Comparison of ENCODE assay signal across 2 cellular contexts in genomic region chr1:18940303-18941020, GRCh38.
TF ChIP-seq lines count a peak whose summit lies in the region.

No MANE protein-coding gene starts in this region.

TF ChIP-seq in SK-N-SH, 30 proteins besides CTCF, POLR2A, EP300 and RAD21 (continued from another document):
- TF ChIP-seq GATA2 (CRISPR knock-in tag; IDR thresholded peaks at IDR 0.05) (no peak), YY1 (IDR thresholded peaks at IDR 0.05; ENCODE audit: low read depth) (no peak), TAF1 (IDR thresholded peaks at IDR 0.05; ENCODE audit: borderline replicate concordance, low read depth, low read length) (no peak), NFIC (IDR thresholded peaks at IDR 0.05; ENCODE audit: borderline replicate concordance) (no peak), SIN3A (IDR thresholded peaks at IDR 0.05; ENCODE audit: borderline replicate concordance, low read depth, low read length) (no peak), RFX5 (IDR thresholded peaks at IDR 0.05; ENCODE audit: low read length) (no peak), CHD2 (IDR thresholded peaks at IDR 0.05; ENCODE audit: low read length, partially characterized antibody) (no peak), SMC3 (IDR thresholded peaks at IDR 0.05; ENCODE audit: low read depth, low read length) (no peak), MEF2A (IDR thresholded peaks at IDR 0.05; ENCODE audit: borderline replicate concordance, low read depth) (no peak), JUND (IDR thresholded peaks at IDR 0.05) (no peak), REST (IDR thresholded peaks at IDR 0.05; ENCODE audit: low read depth, low read length) (no peak), USF1 (IDR thresholded peaks at IDR 0.05; ENCODE audit: borderline replicate concordance, low read depth) (no peak), FOXJ3 (CRISPR knock-in tag; IDR thresholded peaks at IDR 0.05) (no peak)

TF ChIP-seq in SK-N-SH treated with all-trans-retinoic acid at 6 μM for 48 hours, 23 proteins besides CTCF, POLR2A, EP300 and RAD21 (continued from another document):
- no peak for TF ChIP-seq CSRNP3 (CRISPR knock-in tag; IDR thresholded peaks at IDR 0.05)
- TF ChIP-seq ZFP3 (CRISPR knock-in tag; IDR thresholded peaks at IDR 0.05): no peak
- no peak for TF ChIP-seq RARB (CRISPR knock-in tag; IDR thresholded peaks at IDR 0.05)
- no peak for TF ChIP-seq TOX (CRISPR knock-in tag; IDR thresholded peaks at IDR 0.05; ENCODE audit: borderline replicate concordance)
- no peak for TF ChIP-seq ZNF70 (CRISPR knock-in tag; IDR thresholded peaks at IDR 0.05)
- no peak for TF ChIP-seq OSR1 (CRISPR knock-in tag; IDR thresholded peaks at IDR 0.05)
- TF ChIP-seq GLIS3 (CRISPR knock-in tag; IDR thresholded peaks at IDR 0.05): no peak
- no peak for TF ChIP-seq SNAI2 (CRISPR knock-in tag; IDR thresholded peaks at IDR 0.05)
- no peak for TF ChIP-seq ISL1 (CRISPR knock-in tag; IDR thresholded peaks at IDR 0.05)
- no peak for TF ChIP-seq TSHZ2 (CRISPR knock-in tag; IDR thresholded peaks at IDR 0.05)
- no peak for TF ChIP-seq ZC3H10 (CRISPR knock-in tag; IDR thresholded peaks at IDR 0.05)
- TF ChIP-seq ZFP30 (CRISPR knock-in tag; IDR thresholded peaks at IDR 0.05): no peak
- TF ChIP-seq ZNF565 (CRISPR knock-in tag; conservative IDR thresholded peaks at IDR 0.05; ENCODE audit: low read depth): no peak
